Comparison of ENCODE assay signal across 8 cellular contexts in the genomic region with DNA sequence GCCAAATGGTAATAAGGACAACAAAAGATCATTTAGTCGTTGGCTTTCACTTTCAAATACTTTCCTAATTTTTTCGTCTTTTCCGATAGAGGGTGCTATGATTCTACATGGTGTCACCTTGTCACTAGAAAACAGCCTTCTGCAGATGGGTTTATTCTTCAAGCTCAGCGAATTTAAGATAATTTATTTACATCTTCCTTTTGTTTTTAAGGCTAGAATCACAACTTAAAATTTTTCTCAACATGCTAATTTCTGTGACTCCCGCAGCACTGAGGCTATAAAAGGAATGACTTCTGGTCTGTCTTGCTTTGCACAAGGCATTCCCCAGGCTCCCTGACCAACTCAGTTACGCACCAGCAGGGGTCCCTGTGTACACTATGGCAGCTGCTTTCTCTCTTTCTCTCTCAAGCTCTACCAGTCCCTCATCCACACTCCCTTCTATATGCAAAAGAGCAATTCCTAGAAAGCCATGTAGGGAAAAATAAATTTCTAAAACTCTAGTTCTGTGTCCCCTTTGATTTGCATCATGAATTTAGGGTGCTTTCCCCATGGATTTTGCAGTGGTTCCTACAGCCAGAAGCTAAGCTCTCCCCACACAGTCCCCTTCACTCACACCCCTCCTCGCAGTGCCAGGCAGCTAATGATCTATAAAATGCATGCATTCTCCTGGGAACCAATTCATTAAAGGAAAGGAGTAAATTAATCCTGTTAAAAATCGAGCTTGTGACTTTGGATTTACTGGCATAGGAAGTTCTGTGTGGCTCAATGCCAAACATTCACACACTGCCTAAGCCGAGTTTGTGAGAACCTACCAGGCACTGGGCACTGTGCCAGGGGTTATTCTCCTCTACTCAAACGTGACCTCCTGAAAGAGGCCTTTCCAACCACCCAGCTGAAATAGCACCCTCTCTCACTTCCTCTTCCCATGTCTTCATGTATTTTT.
DNase-seq lines count a peak whose midpoint lies in the region; ATAC-seq and TF ChIP-seq lines count a peak whose summit lies in the region.

No MANE protein-coding gene starts in this region.

- DNase-seq in HCEC 1CT (peak; percentile 73), Kasumi-1 (lab: John Stamatoyannopoulos, UW) (peak; percentile 86 to 90), OCI-M1 (lab: John Stamatoyannopoulos, UW) (peak; percentile 93), amniotic epithelial cell (ENCODE audit: low read depth) (peak; percentile 80), heart right ventricle (peak; percentile 40 to 66), progenitor cell of endocrine pancreas (ENCODE audit: low spot score, unreplicated experiment) (peak; percentile 46)
- no peak for DNase-seq in activated effector memory CD4-positive, alpha-beta T cell treated with anti-CD3 and anti-CD28 coated beads, Interleukin-2, amount 50 U/mL, for 16 hours

- intact Hi-C loops in heart right ventricle (cut with DNase I): loop anchor here in 8 of 10 donors (2.0 to 10.0 kb wide), 4 partner anchors 104 to 111 kb away; no protein-coding TSS in a partner anchor

- WGBS in heart right ventricle, 2 donors: 5 to 8% methylated on average over 10 of the region's 10 CpGs

- peaks cover 0 to 15% (median 7%) of the 10 kb centered on the region in 9 donors for H3K4me1 ChIP-seq in heart right ventricle

- H3K4me3 Mint-ChIP-seq in progenitor cell of endocrine pancreas (ENCODE audit: low read depth): peak overlapping the region; percentile 68

- TF ChIP-seq CTCF in GM12872 (IDR thresholded peaks at IDR 0.05; ENCODE audit: insufficient read depth, low read depth, low read length) (peak; percentile 72), heart right ventricle (IDR thresholded peaks at IDR 0.05) (peak in 8 of 9 donors; percentile 25 to 71 (median 48)), progenitor cell of endocrine pancreas (IDR thresholded peaks at IDR 0.05; ENCODE audit: unreplicated experiment) (peak; percentile 76)

- peak; percentile 81 to 94 (median 87) for ATAC-seq in heart right ventricle

- no peak overlapping the region for H3K27ac Mint-ChIP-seq in progenitor cell of endocrine pancreas

- peaks cover 4% of the 10 kb centered on the region for H3K9me3 Mint-ChIP-seq in progenitor cell of endocrine pancreas (ENCODE audit: low read depth)

- H3K9me3 ChIP-seq in heart right ventricle: no peaks in the 10 kb centered on the region

- H3K36me3 Mint-ChIP-seq in progenitor cell of endocrine pancreas (ENCODE audit: insufficient read depth): peaks cover 3% of the 10 kb centered on the region

- peak overlapping the region in 2 of 10 donors; percentile 3 to 18 for H3K4me3 ChIP-seq in heart right ventricle

- H3K27me3 ChIP-seq in heart right ventricle: peaks cover 0 to 26% (median 11%) of the 10 kb centered on the region in 7 donors

- H3K27ac ChIP-seq in heart right ventricle: no peak overlapping the region

- no peaks in the 10 kb centered on the region for H3K36me3 ChIP-seq in heart right ventricle

- no peaks in the 10 kb centered on the region for H3K27me3 Mint-ChIP-seq in progenitor cell of endocrine pancreas

- H3K4me1 Mint-ChIP-seq in progenitor cell of endocrine pancreas (ENCODE audit: low read depth): peaks cover 6% of the 10 kb centered on the region
